8 cellular contexts compared by ENCODE assay signal in genomic region chr12:21526721-21527345, GRCh38. TPM values are rescaled to one million over a fixed set of nuclear protein-coding genes. Genes with fewer than 3 reads are reported as not detected.
A peak's percentile ranks its signal among the peaks of the same experiment; 100 is the strongest.
DNase-seq lines count a peak whose midpoint lies in the region; ATAC-seq, FAIRE-seq and TF ChIP-seq lines count a peak whose summit lies in the region.

No MANE protein-coding gene starts in this region.

- no peaks in the 10 kb centered on the region for H4K20me1 ChIP-seq in osteoblast (ENCODE audit: insufficient read depth, low read length)

- H3K9me3 Mint-ChIP-seq in endodermal cell: peaks cover 4% of the 10 kb centered on the region

- H3K27me3 ChIP-seq in endodermal cell (ENCODE audit: control insufficient read depth, insufficient read depth, low read length, poor library complexity, severe bottlenecking): peaks cover 68% of the 10 kb centered on the region
- H3K27me3 ChIP-seq in osteoblast (ENCODE audit: insufficient read depth, low read length): peaks cover 17% of the 10 kb centered on the region

- no peaks in the 10 kb centered on the region for H3K79me2 ChIP-seq in osteoblast (ENCODE audit: insufficient read depth, low read length)

- peak overlapping the region; percentile 88 for H3K4me2 ChIP-seq in osteoblast (ENCODE audit: insufficient read depth, low read length)

- peak overlapping the region; percentile 83 for H3K4me3 ChIP-seq in endodermal cell (ENCODE audit: low read length)
- peak overlapping the region; percentile 75 for H3K4me3 ChIP-seq in osteoblast (ENCODE audit: insufficient read depth, low read length)

- peak; percentile 88 for DNase-seq in DMS53 treated with DMSO at 0.1 percent for 48 hours (lab: John Stamatoyannopoulos, UW; ENCODE audit: unreplicated experiment)
- peak; percentile 55 for DNase-seq in NCI-H2196 treated with DMSO at 0.1 percent for 48 hours (lab: John Stamatoyannopoulos, UW; ENCODE audit: unreplicated experiment)
- DNase-seq in endodermal cell: no peak
- DNase-seq in osteoblast (ENCODE audit: insufficient read length, low spot score, missing footprints): no peak
- no peak for DNase-seq in iPS-NIHi7 (ENCODE audit: extremely low spot score)
- no peak for DNase-seq in RCC 7860 (ENCODE audit: low spot score)
- DNase-seq in hepatic stellate cell (ENCODE audit: low spot score): no peak

- H3K36me3 Mint-ChIP-seq in endodermal cell (ENCODE audit: low read depth): no peaks in the 10 kb centered on the region

- no peak overlapping the region for H3K27ac Mint-ChIP-seq in endodermal cell

- H2AFZ ChIP-seq in osteoblast (ENCODE audit: low read length): peak overlapping the region; percentile 87

- WGBS in endodermal cell (ENCODE audit: insufficient coverage in 1 of 2, insufficient read length in 1 of 2), 2 experiments: 53 to 59% methylated on average over 7 to 12 of the region's 12 CpGs

- H3K9ac ChIP-seq in endodermal cell (ENCODE audit: extremely low read depth, low read length, poor library complexity, severe bottlenecking): no peak overlapping the region

- TF ChIP-seq CTCF in endodermal cell (conservative IDR thresholded peaks at IDR 0.05) (no peak), osteoblast (IDR thresholded peaks at IDR 0.05; ENCODE audit: extremely low read depth, low read depth, low read length) (no peak)

- no peak for ATAC-seq in HG02763 (IDR thresholded peaks at IDR 0.05; ENCODE audit: unreplicated experiment)

- H3K9me3 ChIP-seq in endodermal cell (ENCODE audit: control insufficient read depth, low read length) (no peaks in the 10 kb centered on the region), osteoblast (ENCODE audit: low read depth, low read length) (no peaks in the 10 kb centered on the region)

- peaks cover 7% of the 10 kb centered on the region for H3K4me1 Mint-ChIP-seq in endodermal cell

- no peaks in the 10 kb centered on the region for H3K36me3 ChIP-seq in endodermal cell (ENCODE audit: control insufficient read depth, insufficient read depth, low read length)
- H3K36me3 ChIP-seq in osteoblast (ENCODE audit: insufficient read depth, low read length): no peaks in the 10 kb centered on the region

- H3K27me3 Mint-ChIP-seq in endodermal cell (ENCODE audit: insufficient read depth): peaks cover 79% of the 10 kb centered on the region

- no peaks in the 10 kb centered on the region for H3K4me1 ChIP-seq in endodermal cell (ENCODE audit: control insufficient read depth, insufficient read depth, low read length)
- peaks cover 9% of the 10 kb centered on the region for H3K4me1 ChIP-seq in osteoblast (ENCODE audit: insufficient read depth, low read length)

- no peak for FAIRE-seq in RCC 7860 (lab: Jason Lieb, UNC)

- peak overlapping the region; percentile 60 for H3K4me3 Mint-ChIP-seq in endodermal cell

- H3K27ac ChIP-seq in endodermal cell (ENCODE audit: low read depth, low read length) (no peak overlapping the region), osteoblast (ENCODE audit: low read depth, low read length) (no peak overlapping the region)

RNA-seq across cellular contexts. Expression of gene SPX, which starts 0.7 kb away (rescaled TPM):
- total RNA-seq in endodermal cell (under 1 TPM; 0.38 to 0.48 TPM), osteoblast (1.2 and 2.9 TPM in 2 replicates)
- 1.7 TPM for polyA plus RNA-seq in endodermal cell (2013, experiment 1 of 2)
- 1.7 TPM for polyA plus RNA-seq in endodermal cell (2013, experiment 2 of 2)

RNA-seq across cellular contexts. Expression of gene GOLT1B, which starts 25.2 kb away (rescaled TPM):
- 10 to 100 TPM; 38.2 to 67.2 TPM for total RNA-seq in endodermal cell
- 44.9 TPM for polyA plus RNA-seq in endodermal cell (2013, experiment 1 of 2)
- 46.1 TPM for polyA plus RNA-seq in endodermal cell (2013, experiment 2 of 2)
- total RNA-seq in osteoblast: 65.7 and 254 TPM in 2 replicates

RNA-seq across cellular contexts. Expression of gene RECQL, which starts 25.4 kb away (rescaled TPM):
- 10 to 100 TPM; 39.8 to 66.5 TPM for total RNA-seq in endodermal cell
- polyA plus RNA-seq in endodermal cell (2013, experiment 1 of 2): 34.4 TPM
- 33.5 TPM for polyA plus RNA-seq in endodermal cell (2013, experiment 2 of 2)
- total RNA-seq in osteoblast: 83.6 and 99.9 TPM in 2 replicates

Comparison
In these comparisons a context has a peak if more than half of its experiments do, and no peak if none do; other contexts are left out.
1. DNase-seq: peak in DMS53 treated with DMSO at 0.1 percent for 48 hours (single experiment) and NCI-H2196 treated with DMSO at 0.1 percent for 48 hours (single experiment); none in endodermal cell (single experiment), osteoblast (single experiment), iPS-NIHi7 (single experiment), RCC 7860 (single experiment) and hepatic stellate cell (single experiment).